9 cellular contexts compared by ENCODE assay signal in genomic region chr5:180806351-180807011, GRCh38. TPM values are rescaled to one million over a fixed set of nuclear protein-coding genes. Genes with fewer than 3 reads are reported as not detected.
A peak's percentile ranks its signal among the peaks of the same experiment; 100 is the strongest.
DNase-seq lines count a peak whose midpoint lies in the region; ATAC-seq, FAIRE-seq and TF ChIP-seq lines count a peak whose summit lies in the region.
"Had no signal": no experiment of that assay in that cellular context is flagged by ENCODE, and none has a peak within 500 bp of the region (broad histone marks: within the 10 kb centered on the region; RNA-seq: fewer than 3 reads in every experiment).

No MANE protein-coding gene starts in this region.

- H3K27me3 ChIP-seq in right lobe of liver (no peaks in the 10 kb centered on the region), transverse colon (no peaks in the 10 kb centered on the region)

- POLR2A ChIA-PET in activated naive CD8-positive, alpha-beta T cell treated with anti-CD3 and anti-CD28 coated beads, Interleukin-2, amount 10 ng/mL, durations not matched to agents 7 days and 5 days (lab: Charles Lee), result interaction anchor here (1.3 to 10.4 kb wide), 3 partner anchors 10 to 54 kb away, joined by 3 to 170 read pairs (median 9); partner anchors contain the start of gene ZFP62

- H3K4me3 ChIP-seq in right lobe of liver, result peak overlapping the region; percentile 51 to 82 (median 80)
- H3K4me3 ChIP-seq in transverse colon, result peak overlapping the region in 1 of 4 donors; percentile 67

- in situ Hi-C loops in transverse colon (cut with MboI; ENCODE audit: low pct_ligation_motif_present in 1 of 4, low pct_unique_long_range_greater_than_20kb in 1 of 4, low sequenced_read_pairs in 3 of 4), result no loop called here

- TF ChIP-seq POLR2A in right lobe of liver (IDR thresholded peaks at IDR 0.05), result no peak
- TF ChIP-seq POLR2A in transverse colon (IDR thresholded peaks at IDR 0.05), result no peak

- no peak for FAIRE-seq in urothelium cell line (lab: Jason Lieb, UNC)

- TF ChIP-seq CTCF in right lobe of liver (IDR thresholded peaks at IDR 0.05), result no peak
- TF ChIP-seq CTCF in transverse colon (IDR thresholded peaks at IDR 0.05), result no peak

- H3K27ac ChIP-seq in right lobe of liver (peak overlapping the region; percentile 37 to 98 (median 93)), transverse colon (peak overlapping the region; percentile 99 to 100 (median 99))
- H3K27ac ChIP-seq: SK-N-MC had no signal

- DNase-seq in activated effector memory CD4-positive, alpha-beta T cell treated with anti-CD3 and anti-CD28 coated beads, Interleukin-2, amount 50 U/mL, for 16 hours, result peak; percentile 57
- no peak for DNase-seq in activated effector memory CD4-positive, alpha-beta T cell treated with Interleukin-2 at 50 U/mL for 16 hours
- no peak for DNase-seq in activated naive CD8-positive, alpha-beta T cell treated with anti-CD3 and anti-CD28 coated beads, Interleukin-2, amount 10 ng/mL, durations not matched to agents 7 days and 5 days
- peak in 1 of 3 donors; percentile 51 for DNase-seq in right lobe of liver
- no peak for DNase-seq in transverse colon
- DNase-seq in urothelium cell line (ENCODE audit: low spot score), result no peak
- no peak for DNase-seq in midbrain (lab: John Stamatoyannopoulos, UW)

- no peaks in the 10 kb centered on the region for H3K27me3 Mint-ChIP-seq in activated naive CD8-positive, alpha-beta T cell treated with anti-CD3 and anti-CD28 coated beads, Interleukin-2, amount 10 ng/mL, durations not matched to agents 7 days and 5 days

- intact Hi-C loops in right lobe of liver (cut with DNase I) (no loop called here), transverse colon (cut with DNase I; ENCODE audit: low total_unique reads) (loop anchor here (10.0 kb wide), 1 partner anchor 418 kb away; the partner anchor contains the start of gene TRIM41)

- WGBS in right lobe of liver (ENCODE audit: insufficient coverage, low coverage, low lambda C conversion rate, missing lambda C conversion rate), result 16% methylated on average over 8 of the region's 9 CpGs
- WGBS in transverse colon (ENCODE audit: low coverage in 1 of 2), 2 donors, result 73% methylated on average over 9 of the region's 9 CpGs; no CpG with 5 or more reads in 1 of the 2 donors

- H3K9me3 Mint-ChIP-seq in activated naive CD8-positive, alpha-beta T cell treated with anti-CD3 and anti-CD28 coated beads, Interleukin-2, amount 10 ng/mL, durations not matched to agents 7 days and 5 days, result no peaks in the 10 kb centered on the region

- H3K4me3 Mint-ChIP-seq in activated naive CD8-positive, alpha-beta T cell treated with anti-CD3 and anti-CD28 coated beads, Interleukin-2, amount 10 ng/mL, durations not matched to agents 7 days and 5 days, result peak overlapping the region; percentile 88

- peaks cover 0 to 4% (median 0%) of the 10 kb centered on the region in 4 donors for H3K36me3 ChIP-seq in right lobe of liver
- no peaks in the 10 kb centered on the region for H3K36me3 ChIP-seq in transverse colon

- peaks cover 33% of the 10 kb centered on the region for H3K36me3 Mint-ChIP-seq in activated naive CD8-positive, alpha-beta T cell treated with anti-CD3 and anti-CD28 coated beads, Interleukin-2, amount 10 ng/mL, durations not matched to agents 7 days and 5 days

- ATAC-seq in activated naive CD8-positive, alpha-beta T cell treated with anti-CD3 and anti-CD28 coated beads, Interleukin-2, amount 10 ng/mL, durations not matched to agents 7 days and 5 days (ENCODE audit: low read depth), result no peak
- ATAC-seq in right lobe of liver (no peak), HG03520 (IDR thresholded peaks at IDR 0.05; ENCODE audit: unreplicated experiment) (no peak)

- H3K4me1 Mint-ChIP-seq in activated naive CD8-positive, alpha-beta T cell treated with anti-CD3 and anti-CD28 coated beads, Interleukin-2, amount 10 ng/mL, durations not matched to agents 7 days and 5 days, result peaks cover 43% of the 10 kb centered on the region

- TF ChIP-seq EP300 in transverse colon (IDR thresholded peaks at IDR 0.05; ENCODE audit: low read depth), result no peak

- peak overlapping the region; percentile 100 for H3K27ac Mint-ChIP-seq in activated naive CD8-positive, alpha-beta T cell treated with anti-CD3 and anti-CD28 coated beads, Interleukin-2, amount 10 ng/mL, durations not matched to agents 7 days and 5 days

- H3K4me1 ChIP-seq in right lobe of liver (peaks cover 0 to 68% (median 24%) of the 10 kb centered on the region in 4 donors), transverse colon (peaks cover 55 to 77% (median 71%) of the 10 kb centered on the region in 4 donors)

- H3K9me3 ChIP-seq in right lobe of liver (no peaks in the 10 kb centered on the region), transverse colon (no peaks in the 10 kb centered on the region)

RNA-seq across cellular contexts. Expression of gene MGAT1, which starts 3.9 kb away (rescaled TPM):
- total RNA-seq in activated naive CD8-positive, alpha-beta T cell treated with anti-CD3 and anti-CD28 coated beads, Interleukin-2, amount 10 ng/mL, durations not matched to agents 7 days and 5 days, result 100 to 1,000 TPM; 177 to 186 TPM
- total RNA-seq in right lobe of liver (100 to 1,000 TPM in 4 of 6 experiments, 10 to 100 TPM in 2; 99.7 to 136 (median 106) TPM), transverse colon (100 to 1,000 TPM in 3 of 4 donors, 10 to 100 TPM in 1; 98.5 to 131 (median 114) TPM)

RNA-seq across cellular contexts. Expression of gene ZFP62, which starts 54.6 kb away (rescaled TPM):
- total RNA-seq in activated naive CD8-positive, alpha-beta T cell treated with anti-CD3 and anti-CD28 coated beads, Interleukin-2, amount 10 ng/mL, durations not matched to agents 7 days and 5 days, result 10 to 100 TPM; 42.3 to 42.7 TPM
- total RNA-seq in right lobe of liver, result 1 to 10 TPM; 3.6 to 9.0 (median 6.0) TPM
- total RNA-seq in transverse colon, result 10 to 100 TPM in 3 of 4 donors, 1 to 10 TPM in 1; 4.1 to 35.7 (median 26.9) TPM
